In genomic region chr15:63601026-63601726, GRCh38 we compare ENCODE assay signal across 1 cellular context.
A peak's percentile ranks its signal among the peaks of the same experiment; 100 is the strongest.
TF ChIP-seq lines count a peak whose summit lies in the region.

No MANE protein-coding gene starts in this region.

TF ChIP-seq in HepG2, 621 proteins besides CTCF, POLR2A, EP300 and RAD21 (continued from another document and continues in another):
- 0 out of 2 replicates have a peak, but pooled peaks have one; percentile 44 for TF ChIP-seq ZNF512B (CRISPR knock-in tag; IDR thresholded peaks at IDR 0.05; ENCODE audit: borderline replicate concordance)
- no peak for TF ChIP-seq SP1 (IDR thresholded peaks at IDR 0.05)
- 0 out of 2 replicates have a peak, but pooled peaks have one; percentile 9 for TF ChIP-seq SP1 (CRISPR knock-in tag; IDR thresholded peaks at IDR 0.05)
- TF ChIP-seq IKZF5 (CRISPR knock-in tag; IDR thresholded peaks at IDR 0.05), result 0 out of 2 replicates have a peak, but pooled peaks have one; percentile 16
- no peak for TF ChIP-seq HNF4A (CRISPR knock-in tag; IDR thresholded peaks at IDR 0.05)
- no peak for TF ChIP-seq ZNF841 (CRISPR knock-in tag; IDR thresholded peaks at IDR 0.05; ENCODE audit: borderline replicate concordance)
- no peak; the same call in 1 of the 2 replicates for TF ChIP-seq ZFP82 (CRISPR knock-in tag; IDR thresholded peaks at IDR 0.05; ENCODE audit: borderline replicate concordance)
- TF ChIP-seq MAFG (CRISPR knock-in tag; IDR thresholded peaks at IDR 0.05), result no peak
- no peak for TF ChIP-seq ZFP90 (CRISPR knock-in tag; IDR thresholded peaks at IDR 0.05; ENCODE audit: borderline replicate concordance)
- TF ChIP-seq ZNF275 (CRISPR knock-in tag; IDR thresholded peaks at IDR 0.05; ENCODE audit: borderline replicate concordance), result no peak
- no peak for TF ChIP-seq KDM4B (CRISPR knock-in tag; IDR thresholded peaks at IDR 0.05)
- peak; percentile 24; the same call in 1 of the 2 replicates for TF ChIP-seq ZNF446 (CRISPR knock-in tag; IDR thresholded peaks at IDR 0.05)
- TF ChIP-seq FOXA3 (CRISPR knock-in tag; IDR thresholded peaks at IDR 0.05), result no peak
- TF ChIP-seq CAMTA2 (CRISPR knock-in tag; IDR thresholded peaks at IDR 0.05; ENCODE audit: borderline replicate concordance), result no peak
- peak; percentile 78; the same call in 1 of the 2 replicates for TF ChIP-seq ZNF558 (CRISPR knock-in tag; IDR thresholded peaks at IDR 0.05; ENCODE audit: borderline replicate concordance)
- peak; percentile 43; the same call in 1 of the 2 replicates for TF ChIP-seq THAP9 (CRISPR knock-in tag; IDR thresholded peaks at IDR 0.05; ENCODE audit: borderline replicate concordance)
- no peak for TF ChIP-seq ZNF609 (CRISPR knock-in tag; IDR thresholded peaks at IDR 0.05; ENCODE audit: borderline replicate concordance)
- TF ChIP-seq FIP1L1 (IDR thresholded peaks at IDR 0.05; ENCODE audit: borderline replicate concordance, insufficient read depth, low read depth, low read length), result 0 out of 2 replicates have a peak, but pooled peaks have one; percentile 24
- TF ChIP-seq ZFP1 (CRISPR knock-in tag; IDR thresholded peaks at IDR 0.05), result no peak
- TF ChIP-seq ZNF333 (CRISPR knock-in tag; IDR thresholded peaks at IDR 0.05; ENCODE audit: borderline replicate concordance), result 0 out of 2 replicates have a peak, but pooled peaks have one; percentile 51
- no peak for TF ChIP-seq ZNF574 (CRISPR knock-in tag; IDR thresholded peaks at IDR 0.05)
- no peak for TF ChIP-seq YEATS2 (CRISPR knock-in tag; IDR thresholded peaks at IDR 0.05; ENCODE audit: borderline replicate concordance)
- no peak for TF ChIP-seq HCFC1 (IDR thresholded peaks at IDR 0.05; ENCODE audit: low read depth, low read length)
- no peak for TF ChIP-seq ZFP62 (CRISPR knock-in tag; IDR thresholded peaks at IDR 0.05)
- TF ChIP-seq NFIB (CRISPR knock-in tag; IDR thresholded peaks at IDR 0.05; ENCODE audit: borderline replicate concordance), result no peak
- peak; percentile 39; the same call in 1 of the 2 replicates for TF ChIP-seq HOXA5 (CRISPR knock-in tag; IDR thresholded peaks at IDR 0.05)
- TF ChIP-seq HOXD1 (CRISPR knock-in tag; IDR thresholded peaks at IDR 0.05), result no peak
- peak; percentile 54; the same call in 1 of the 2 replicates for TF ChIP-seq NFKB2 (CRISPR knock-in tag; IDR thresholded peaks at IDR 0.05; ENCODE audit: borderline replicate concordance)
- peak; percentile 60; the same call in 1 of the 2 replicates for TF ChIP-seq ZNF740 (CRISPR knock-in tag; IDR thresholded peaks at IDR 0.05)
- TF ChIP-seq ZNF710 (CRISPR knock-in tag; IDR thresholded peaks at IDR 0.05; ENCODE audit: borderline replicate concordance), result 0 out of 2 replicates have a peak, but pooled peaks have one; percentile 17
- 0 out of 2 replicates have a peak, but pooled peaks have one; percentile 33 for TF ChIP-seq KLF12 (CRISPR knock-in tag; IDR thresholded peaks at IDR 0.05; ENCODE audit: borderline replicate concordance)
- TF ChIP-seq ZBTB7B (CRISPR knock-in tag; IDR thresholded peaks at IDR 0.05), result 0 out of 2 replicates have a peak, but pooled peaks have one; percentile 48
- TF ChIP-seq GMEB1 (CRISPR knock-in tag; IDR thresholded peaks at IDR 0.05; ENCODE audit: borderline replicate concordance), result no peak
- no peak; the same call in 1 of the 2 replicates for TF ChIP-seq TOE1 (CRISPR knock-in tag; IDR thresholded peaks at IDR 0.05)
- TF ChIP-seq PRPF4 (IDR thresholded peaks at IDR 0.05; ENCODE audit: low read depth, low read length, poor library complexity, severe bottlenecking), result no peak
- TF ChIP-seq CBFB (CRISPR knock-in tag; IDR thresholded peaks at IDR 0.05), result peak; percentile 63
